12 cellular contexts compared by ENCODE assay signal in the genomic region with DNA sequence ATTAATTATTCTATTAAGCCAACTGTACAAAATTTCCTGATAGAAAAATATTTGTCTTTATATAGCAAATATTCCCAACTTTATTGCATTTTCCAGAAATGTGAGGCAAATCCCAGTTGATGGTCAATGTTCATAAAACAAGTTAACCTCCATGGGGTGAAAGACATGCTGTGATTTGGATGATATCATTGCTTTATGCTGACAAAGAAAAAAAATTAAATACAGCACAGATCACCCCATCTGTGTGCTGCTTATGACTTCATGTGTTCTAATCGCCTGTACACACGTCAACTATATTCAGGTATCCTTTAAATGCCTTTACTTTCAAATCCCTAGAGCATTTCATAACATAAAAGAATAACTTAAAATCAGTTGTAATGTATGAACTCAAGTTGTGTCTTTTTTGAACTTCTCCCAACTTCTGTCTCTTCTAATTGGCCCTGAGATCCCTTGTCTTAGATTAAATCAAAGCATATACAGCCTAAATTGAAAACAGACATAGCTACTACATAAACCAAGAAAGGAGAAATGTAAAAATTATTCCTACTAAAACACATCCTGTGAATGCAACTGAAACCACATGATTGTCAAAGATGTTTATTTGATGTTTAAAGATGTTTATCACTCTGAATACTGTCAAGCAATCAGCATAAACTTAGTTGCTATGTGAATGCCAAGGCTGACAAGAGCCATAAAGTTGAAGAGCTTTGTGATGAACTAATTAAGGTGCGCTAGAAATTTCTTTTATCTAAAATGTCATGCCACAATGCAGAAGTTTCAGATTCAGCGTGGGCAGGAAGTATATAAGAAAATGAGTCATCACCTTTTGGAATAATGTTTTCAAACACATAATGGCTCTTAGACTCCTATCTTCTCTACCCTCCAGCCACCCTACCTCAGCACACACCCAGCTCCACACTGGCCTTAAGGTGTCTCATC.
A peak's percentile ranks its signal among the peaks of the same experiment; 100 is the strongest.
DNase-seq lines count a peak whose midpoint lies in the region; ATAC-seq, FAIRE-seq and TF ChIP-seq lines count a peak whose summit lies in the region.
"Had no signal": no experiment of that assay in that cellular context is flagged by ENCODE, and none has a peak within 500 bp of the region (broad histone marks: within the 10 kb centered on the region; RNA-seq: fewer than 3 reads in every experiment).

No MANE protein-coding gene starts in this region.

- H3K9me3 Mint-ChIP-seq in osteocyte (ENCODE audit: unreplicated experiment) = no peaks in the 10 kb centered on the region
- H3K9me3 Mint-ChIP-seq: activated CD4-positive, alpha-beta memory T cell treated with anti-CD3 and anti-CD28 coated beads for 36 hours had no signal

- peak; percentile 5 for DNase-seq in stimulated activated CD4-positive, alpha-beta T cell treated with anti-CD3 and anti-CD28 coated beads, Interleukin-15, amount 100 ng/mL, for 24 hours
- no peak for DNase-seq in stimulated activated CD4-positive, alpha-beta T cell treated with anti-CD3 and anti-CD28 coated beads, Interleukin-2, amount 100 ng/mL, for 48 hours
- peak; percentile 9 for DNase-seq in SK-N-DZ (ENCODE audit: low spot score)
- peak; percentile 82 for DNase-seq in fibroblast of peridontal ligament (ENCODE audit: extremely low read depth)
- DNase-seq in urothelium cell line (ENCODE audit: low spot score) = peak; percentile 10
- no peak for DNase-seq in osteocyte (ENCODE audit: extremely low spot score, unreplicated experiment)
- no peak for DNase-seq in NCI-H2029 treated with DMSO at 0.1 percent for 48 hours (lab: John Stamatoyannopoulos, UW)
- DNase-seq: activated CD4-positive, alpha-beta memory T cell treated with anti-CD3 and anti-CD28 coated beads for 36 hours; effector CD8-positive, alpha-beta T cell; NCI-H2171 treated with DMSO at 0.1 percent for 48 hours had no signal

- TF ChIP-seq CTCF in osteocyte (IDR thresholded peaks at IDR 0.05) = no peak

- no peak for FAIRE-seq in urothelium cell line (lab: Jason Lieb, UNC)

- peaks cover 3% of the 10 kb centered on the region for H3K27me3 Mint-ChIP-seq in osteocyte (ENCODE audit: unreplicated experiment)
- H3K27me3 Mint-ChIP-seq: activated CD4-positive, alpha-beta memory T cell treated with anti-CD3 and anti-CD28 coated beads for 36 hours had no signal

- no peak overlapping the region for H3K27ac Mint-ChIP-seq in osteocyte (ENCODE audit: unreplicated experiment)
- H3K27ac Mint-ChIP-seq: activated CD4-positive, alpha-beta memory T cell treated with anti-CD3 and anti-CD28 coated beads for 36 hours had no signal

- ATAC-seq in esophagus mucosa = no peak
- ATAC-seq: gastroesophageal sphincter had no signal

- no peak overlapping the region for H3K4me3 Mint-ChIP-seq in osteocyte (ENCODE audit: unreplicated experiment)
- H3K4me3 Mint-ChIP-seq: activated CD4-positive, alpha-beta memory T cell treated with anti-CD3 and anti-CD28 coated beads for 36 hours had no signal

- H3K36me3 Mint-ChIP-seq in osteocyte (ENCODE audit: unreplicated experiment) = no peaks in the 10 kb centered on the region
- H3K36me3 Mint-ChIP-seq: activated CD4-positive, alpha-beta memory T cell treated with anti-CD3 and anti-CD28 coated beads for 36 hours had no signal

- H3K4me1 Mint-ChIP-seq in osteocyte (ENCODE audit: unreplicated experiment) = peaks cover 15% of the 10 kb centered on the region

Comparison
In these comparisons a context has a peak if more than half of its experiments do, and no peak if none do; other contexts are left out.
1. DNase-seq: peak in stimulated activated CD4-positive, alpha-beta T cell treated with anti-CD3 and anti-CD28 coated beads, Interleukin-15, amount 100 ng/mL, for 24 hours (single experiment), SK-N-DZ (single experiment), fibroblast of peridontal ligament (single experiment) and urothelium cell line (single experiment); none in stimulated activated CD4-positive, alpha-beta T cell treated with anti-CD3 and anti-CD28 coated beads, Interleukin-2, amount 100 ng/mL, for 48 hours (0 of 2), osteocyte (single experiment) and NCI-H2029 treated with DMSO at 0.1 percent for 48 hours (single experiment).